ENCODE assay signal across 20 cellular contexts in the genomic region with DNA sequence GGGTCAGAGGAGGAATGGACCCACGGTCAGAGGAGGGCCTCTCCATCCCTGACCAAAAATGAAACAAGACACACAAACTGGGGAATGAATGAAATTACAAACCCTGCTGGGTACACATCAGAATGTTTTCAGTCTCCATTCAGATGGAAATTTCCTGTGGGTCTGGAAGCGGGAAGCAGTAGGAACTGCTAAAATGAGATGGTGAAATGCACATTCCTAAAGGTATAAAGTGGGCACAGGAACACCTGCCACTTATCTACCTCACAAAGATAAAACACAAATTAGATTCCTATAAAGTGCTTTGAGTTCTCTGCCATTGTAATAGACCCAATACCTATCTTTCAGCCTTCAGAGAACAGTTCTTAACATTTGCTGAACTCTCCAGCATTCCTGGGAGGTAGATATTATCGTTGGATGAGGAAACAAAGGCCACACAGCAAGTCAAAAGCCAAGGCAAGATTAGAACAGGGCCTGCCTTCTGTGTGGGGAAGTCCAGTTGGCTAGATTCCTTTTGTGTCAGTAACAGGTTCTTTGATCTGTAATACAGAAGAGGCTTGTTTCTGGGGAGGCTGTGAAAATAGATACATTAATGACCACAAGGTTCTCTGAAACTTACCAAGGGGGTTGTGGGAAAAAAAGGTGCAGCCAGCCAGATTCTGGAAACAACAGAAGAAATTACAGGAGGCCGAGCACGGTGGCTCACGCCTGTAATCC.
DNase-seq lines count a peak whose midpoint lies in the region; ATAC-seq and TF ChIP-seq lines count a peak whose summit lies in the region.
"Had no signal": no experiment of that assay in that cellular context is flagged by ENCODE, and none has a peak within 500 bp of the region (broad histone marks: within the 10 kb centered on the region; RNA-seq: fewer than 3 reads in every experiment).

No MANE protein-coding gene starts in this region.

- intact Hi-C loops in mammary epithelial cell (cut with micrococcal nuclease) = no loop called here

- no peaks in the 10 kb centered on the region for H3K79me2 ChIP-seq in MM.1S (ENCODE audit: low read length)
- H3K79me2 ChIP-seq in mammary epithelial cell (ENCODE audit: insufficient read depth, low read length) = peaks cover 84% of the 10 kb centered on the region
- peaks cover 99% of the 10 kb centered on the region for H3K79me2 ChIP-seq in hepatocyte

- H3K9me3 Mint-ChIP-seq in progenitor cell of endocrine pancreas (ENCODE audit: low read depth) = no peaks in the 10 kb centered on the region
- H3K9me3 Mint-ChIP-seq: activated CD4-positive, alpha-beta memory T cell treated with anti-CD3 and anti-CD28 coated beads, Interleukin-2, amount 10 ng/mL, durations not matched to agents 7 days and 5 days; immature natural killer cell; naive B cell; stimulated activated naive CD8-positive, alpha-beta T cell treated with anti-CD3 and anti-CD28 coated beads, Interleukin-15, amount 100 ng/mL, for 72 hours had no signal

- TF ChIP-seq CTCF in GM13977 (IDR thresholded peaks at IDR 0.05; ENCODE audit: extremely low read depth, insufficient read depth, missing control alignments) = no peak
- no peak for TF ChIP-seq CTCF in MM.1S (IDR thresholded peaks at IDR 0.05; ENCODE audit: low read length)
- no peak for TF ChIP-seq CTCF in mammary epithelial cell (conservative IDR thresholded peaks at IDR 0.05 in 1 of 2, IDR thresholded peaks at IDR 0.05 in 1 of 2; ENCODE audit: extremely low read depth in 1 of 2, insufficient read depth in 1 of 2, low read depth in 1 of 2, low read length in 2 of 2)
- no peak for TF ChIP-seq CTCF in progenitor cell of endocrine pancreas (IDR thresholded peaks at IDR 0.05; ENCODE audit: unreplicated experiment)
- no peak for TF ChIP-seq CTCF in hepatocyte (IDR thresholded peaks at IDR 0.05; ENCODE audit: poor library complexity)

- H3K9me2 ChIP-seq in MM.1S (replicated peaks; ENCODE audit: insufficient read depth, low read length) (no peaks in the 10 kb centered on the region), hepatocyte (replicated peaks; ENCODE audit: insufficient read depth) (no peaks in the 10 kb centered on the region)

- H3K27me3 ChIP-seq in MM.1S (replicated peaks; ENCODE audit: insufficient read depth, low read length) (no peaks in the 10 kb centered on the region), mammary epithelial cell (ENCODE audit: insufficient read depth, low read length) (no peaks in the 10 kb centered on the region), hepatocyte (no peaks in the 10 kb centered on the region)
- H3K27me3 ChIP-seq: pancreas, upper lobe of left lung had no signal

- dilution Hi-C loops in mammary epithelial cell (cut with HindIII; ENCODE audit: low sequenced_read_pairs) = no loop called here

- H3K4me3 ChIP-seq in MM.1S (ENCODE audit: low read length) (no peak overlapping the region), mammary epithelial cell (replicated peaks in 1 of 3; ENCODE audit: insufficient read depth in 1 of 3, low read depth in 2 of 3, low read length in 3 of 3) (no peak overlapping the region), hepatocyte (no peak overlapping the region)
- H3K4me3 ChIP-seq: pancreas, upper lobe of left lung had no signal

- H3K27ac ChIP-seq in MM.1S (ENCODE audit: low read length) (peak overlapping the region; percentile 17; the same call in 1 of the 2 replicates), mammary epithelial cell (ENCODE audit: insufficient read depth, low read depth, low read length) (peak overlapping the region; percentile 98), hepatocyte (no peak overlapping the region)
- H3K27ac ChIP-seq: pancreas, upper lobe of left lung had no signal

- peak overlapping the region; percentile 59 for H3K27ac Mint-ChIP-seq in progenitor cell of endocrine pancreas
- H3K27ac Mint-ChIP-seq: activated CD4-positive, alpha-beta memory T cell treated with anti-CD3 and anti-CD28 coated beads, Interleukin-2, amount 10 ng/mL, durations not matched to agents 7 days and 5 days; immature natural killer cell; naive B cell; T-helper 17 cell had no signal

- no peak overlapping the region for H2AFZ ChIP-seq in MM.1S (ENCODE audit: low read length)
- no peak overlapping the region for H2AFZ ChIP-seq in mammary epithelial cell (ENCODE audit: low read depth, low read length)
- no peak overlapping the region for H2AFZ ChIP-seq in hepatocyte

- no peak overlapping the region for H3K4me3 Mint-ChIP-seq in progenitor cell of endocrine pancreas (ENCODE audit: low read depth)
- H3K4me3 Mint-ChIP-seq: activated CD4-positive, alpha-beta memory T cell treated with anti-CD3 and anti-CD28 coated beads, Interleukin-2, amount 10 ng/mL, durations not matched to agents 7 days and 5 days; immature natural killer cell; naive B cell; stimulated activated naive CD8-positive, alpha-beta T cell treated with anti-CD3 and anti-CD28 coated beads, Interleukin-15, amount 100 ng/mL, for 72 hours; T-helper 17 cell had no signal

- H3K4me2 ChIP-seq in MM.1S (ENCODE audit: low read depth, low read length) (peak overlapping the region; percentile 14; the same call in 1 of the 2 replicates), mammary epithelial cell (ENCODE audit: insufficient read depth, low read depth, low read length) (no peak overlapping the region), hepatocyte (no peak overlapping the region)

- CTCF ChIA-PET in mammary epithelial cell (lab: Charles Lee; ENCODE audit: low non-redundant PET) = no interaction called here

- no peak overlapping the region for H3K9ac ChIP-seq in MM.1S (ENCODE audit: low read length)
- no peak overlapping the region for H3K9ac ChIP-seq in mammary epithelial cell (ENCODE audit: insufficient read depth, low read length)

- H3K27me3 Mint-ChIP-seq in progenitor cell of endocrine pancreas = no peaks in the 10 kb centered on the region

- H4K20me1 ChIP-seq in MM.1S (ENCODE audit: insufficient read depth, low read length) = no peaks in the 10 kb centered on the region
- H4K20me1 ChIP-seq in mammary epithelial cell (ENCODE audit: insufficient read depth, low read length) = no peaks in the 10 kb centered on the region
- peaks cover 84% of the 10 kb centered on the region for H4K20me1 ChIP-seq in hepatocyte (ENCODE audit: insufficient read depth, poor library complexity, severe bottlenecking)

- no peaks in the 10 kb centered on the region for H3K9me3 ChIP-seq in MM.1S (replicated peaks; ENCODE audit: insufficient read depth, low read length)
- H3K9me3 ChIP-seq in mammary epithelial cell (replicated peaks; ENCODE audit: insufficient read depth, low read length) = no peaks in the 10 kb centered on the region
- no peaks in the 10 kb centered on the region for H3K9me3 ChIP-seq in hepatocyte (ENCODE audit: low read depth)
- H3K9me3 ChIP-seq: pancreas, upper lobe of left lung had no signal

- H3K4me1 Mint-ChIP-seq in progenitor cell of endocrine pancreas (ENCODE audit: low read depth) = peaks cover 38% of the 10 kb centered on the region
- H3K4me1 Mint-ChIP-seq: immature natural killer cell; naive B cell; stimulated activated naive CD8-positive, alpha-beta T cell treated with anti-CD3 and anti-CD28 coated beads, Interleukin-15, amount 100 ng/mL, for 72 hours; T-helper 17 cell had no signal

- WGBS in mammary epithelial cell (ENCODE audit: low coverage, missing lambda C conversion rate) = 65% methylated on average over 4 of the region's 6 CpGs
- WGBS in hepatocyte (ENCODE audit: low lambda C conversion rate, missing lambda C conversion rate) = 87% methylated on average over 6 of the region's 6 CpGs

- peaks cover 12% of the 10 kb centered on the region for H3K4me1 ChIP-seq in MM.1S (ENCODE audit: low read length)
- H3K4me1 ChIP-seq in mammary epithelial cell (ENCODE audit: insufficient read depth, low read length) = peaks cover 59% of the 10 kb centered on the region
- peaks cover 4% of the 10 kb centered on the region for H3K4me1 ChIP-seq in hepatocyte (ENCODE audit: insufficient read depth)
- H3K4me1 ChIP-seq: pancreas had no signal

- no peaks in the 10 kb centered on the region for H3K36me3 ChIP-seq in MM.1S (replicated peaks; ENCODE audit: insufficient read depth, low read length)
- no peaks in the 10 kb centered on the region for H3K36me3 ChIP-seq in mammary epithelial cell (ENCODE audit: insufficient read depth, low read length)
- no peaks in the 10 kb centered on the region for H3K36me3 ChIP-seq in hepatocyte (replicated peaks; ENCODE audit: insufficient read depth, low read depth)
- H3K36me3 ChIP-seq: pancreas, upper lobe of left lung had no signal

- ATAC-seq in esophagus mucosa = no peak
- ATAC-seq: stimulated activated naive CD8-positive, alpha-beta T cell treated with anti-CD3 and anti-CD28 coated beads, Interleukin-15, amount 100 ng/mL, for 72 hours; T-helper 17 cell had no signal

- no TSS peak for BruUV-seq in mammary epithelial cell (replicated peaks; lab: Mats Ljungman, UMichigan)

- in situ Hi-C loops in GM13977 (cut with MboI; ENCODE audit: low pct_unique_long_range_greater_than_20kb, low sequenced_read_pairs, unreplicated experiment) (no loop called here), mammary epithelial cell (cut with MboI; ENCODE audit: low sequenced_read_pairs in 2 of 2) (loop anchor here in 1 of 2 donors (10.0 kb wide), 1 partner anchor 52 kb away; no protein-coding TSS in a partner anchor)

- DNase-seq in GM13977 (ENCODE audit: low spot score) (peak; percentile 40), MM.1S (peak; percentile 66), mammary epithelial cell (peak; percentile 63), progenitor cell of endocrine pancreas (ENCODE audit: low spot score, unreplicated experiment) (no peak), SKM-1 (lab: John Stamatoyannopoulos, UW; ENCODE audit: unreplicated experiment) (no peak), hepatocyte (ENCODE audit: low spot score) (no peak)
- DNase-seq: activated CD4-positive, alpha-beta memory T cell treated with anti-CD3 and anti-CD28 coated beads, Interleukin-2, amount 10 ng/mL, durations not matched to agents 7 days and 5 days; effector memory CD4-positive, alpha-beta T cell; EL; immature natural killer cell; naive B cell; NCI-H1417; NCI-H2171 treated with DMSO at 0.1 percent for 48 hours; NCI-H526 treated with DMSO at 0.1 percent for 48 hours; pancreas; SIG-M5; stimulated activated naive CD8-positive, alpha-beta T cell treated with anti-CD3 and anti-CD28 coated beads, Interleukin-15, amount 100 ng/mL, for 72 hours; T-helper 17 cell; upper lobe of left lung had no signal

- peaks cover 4% of the 10 kb centered on the region for H3K36me3 Mint-ChIP-seq in progenitor cell of endocrine pancreas (ENCODE audit: insufficient read depth)
- H3K36me3 Mint-ChIP-seq: immature natural killer cell, naive B cell had no signal

- 0 out of 2 replicates have a peak, but pooled peaks cover 6% of the 10 kb centered on the region for H3F3A ChIP-seq in MM.1S (ENCODE audit: insufficient read depth, low read length)

Comparison
In these comparisons a context has a peak if more than half of its experiments do, and no peak if none do; other contexts are left out.
1. DNase-seq: peak in GM13977 (single experiment), MM.1S (single experiment) and mammary epithelial cell (single experiment); none in progenitor cell of endocrine pancreas (single experiment), SKM-1 (single experiment) and hepatocyte (single experiment).